ENCODE assay signal across 20 cellular contexts in the genomic region with DNA sequence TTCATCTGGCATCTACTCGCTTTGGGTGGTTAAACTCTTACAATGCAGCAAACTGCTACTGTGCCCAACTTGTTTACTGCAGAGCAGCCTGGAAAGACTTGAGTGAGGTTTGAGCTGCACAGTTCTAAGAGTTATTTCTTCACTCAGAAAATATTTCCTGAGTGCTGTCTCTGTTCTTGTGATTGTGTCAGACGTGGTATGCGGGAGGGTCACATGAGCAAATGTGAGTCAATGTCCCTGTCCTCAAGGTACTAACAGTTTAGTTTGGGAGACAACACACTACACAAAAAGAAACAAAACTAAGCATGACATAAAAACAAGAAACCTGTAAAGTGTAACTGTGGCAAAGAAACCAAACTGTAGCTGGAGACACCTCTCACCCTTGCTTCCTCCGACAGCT. TPM values are rescaled to one million over a fixed set of nuclear protein-coding genes. Genes with fewer than 3 reads are reported as not detected.
DNase-seq lines count a peak whose midpoint lies in the region; ATAC-seq and TF ChIP-seq lines count a peak whose summit lies in the region.
"Had no signal": no experiment of that assay in that cellular context is flagged by ENCODE, and none has a peak within 500 bp of the region (broad histone marks: within the 10 kb centered on the region; RNA-seq: fewer than 3 reads in every experiment).

No MANE protein-coding gene starts in this region.

- no peak overlapping the region for H2AK5ac ChIP-seq in trophoblast cell (ENCODE audit: low read length)

- no peak for TF ChIP-seq CTCF in thoracic aorta (IDR thresholded peaks at IDR 0.05)

- no peak overlapping the region for H3K9ac ChIP-seq in trophoblast cell (ENCODE audit: low read length)

- no peak overlapping the region for H3K14ac ChIP-seq in trophoblast cell (ENCODE audit: low read length)

- H3K18ac ChIP-seq in trophoblast cell (ENCODE audit: low read length) = no peak overlapping the region

- H3K23ac ChIP-seq in trophoblast cell (ENCODE audit: low read length) = no peak overlapping the region

- peak; percentile 33 for DNase-seq in fibroblast of gingiva (ENCODE audit: low read depth)
- DNase-seq in trophoblast cell = peak; percentile 70 to 89
- DNase-seq in thoracic aorta (ENCODE audit: low spot score) = no peak
- DNase-seq in NCI-H1436 (lab: John Stamatoyannopoulos, UW) = no peak
- no peak for DNase-seq in NCI-H2081 (lab: John Stamatoyannopoulos, UW)
- DNase-seq: activated CD4-positive, alpha-beta T cell treated with anti-CD3 and anti-CD28 coated beads for 4 hours; activated naive CD8-positive, alpha-beta T cell treated with anti-CD3 and anti-CD28 coated beads, Interleukin-2, amount 10 ng/mL, durations not matched to agents 7 days and 5 days; COR-L47; EL; head of caudate nucleus; mesendoderm; natural killer cell; NCI-H1092; NCI-H2081 treated with DMSO at 0.1 percent for 48 hours; NCI-H510A treated with DMSO at 0.1 percent for 48 hours had no signal

- H3K36me3 ChIP-seq in trophoblast cell (ENCODE audit: control insufficient read depth in 1 of 2, insufficient read depth in 2 of 2, low read length in 2 of 2) (no peaks in the 10 kb centered on the region), thoracic aorta (no peaks in the 10 kb centered on the region)
- H3K36me3 ChIP-seq: cardiac muscle cell had no signal

- no peak overlapping the region for H2BK5ac ChIP-seq in trophoblast cell (ENCODE audit: low read depth, low read length, poor library complexity)

- H3K4me3 ChIP-seq in trophoblast cell (ENCODE audit: low read depth, low read length) (no peak overlapping the region), thoracic aorta (no peak overlapping the region)
- H3K4me3 ChIP-seq: cardiac muscle cell, K562 had no signal

- no peak overlapping the region for H3K4me3 Mint-ChIP-seq in activated T-helper 17 cell treated with anti-CD3 and anti-CD28 coated beads, Interleukin-2, amount 50 U/mL, for 72 hours
- H3K4me3 Mint-ChIP-seq: activated naive CD8-positive, alpha-beta T cell treated with anti-CD3 and anti-CD28 coated beads, Interleukin-2, amount 10 ng/mL, durations not matched to agents 7 days and 5 days; natural killer cell had no signal

- H3K9me3 ChIP-seq in trophoblast cell (ENCODE audit: insufficient read depth, low read depth, low read length) = peaks cover 2% of the 10 kb centered on the region
- no peaks in the 10 kb centered on the region for H3K9me3 ChIP-seq in thoracic aorta

- no peak overlapping the region for H2BK12ac ChIP-seq in trophoblast cell (ENCODE audit: low read length)

- H3K79me2 ChIP-seq in trophoblast cell (ENCODE audit: control insufficient read depth, insufficient read depth, low read length, poor library complexity) = no peaks in the 10 kb centered on the region

- H4K8ac ChIP-seq in trophoblast cell (ENCODE audit: low read depth, low read length) = no peak overlapping the region

- no peak overlapping the region for H4K91ac ChIP-seq in trophoblast cell (ENCODE audit: low read depth, low read length)

- no peak overlapping the region for H3K27ac Mint-ChIP-seq in activated T-helper 17 cell treated with anti-CD3 and anti-CD28 coated beads, Interleukin-2, amount 50 U/mL, for 72 hours
- H3K27ac Mint-ChIP-seq: activated naive CD8-positive, alpha-beta T cell treated with anti-CD3 and anti-CD28 coated beads, Interleukin-2, amount 10 ng/mL, durations not matched to agents 7 days and 5 days; natural killer cell had no signal

- no peaks in the 10 kb centered on the region for H3K79me1 ChIP-seq in trophoblast cell (ENCODE audit: low read length)

- no peaks in the 10 kb centered on the region for H3K27me3 Mint-ChIP-seq in activated T-helper 17 cell treated with anti-CD3 and anti-CD28 coated beads, Interleukin-2, amount 50 U/mL, for 72 hours

- H3K4ac ChIP-seq in trophoblast cell (ENCODE audit: low read depth, low read length) = no peak overlapping the region

- H3K36me3 Mint-ChIP-seq in activated T-helper 17 cell treated with anti-CD3 and anti-CD28 coated beads, Interleukin-2, amount 50 U/mL, for 72 hours (ENCODE audit: low read depth) = no peaks in the 10 kb centered on the region
- H3K36me3 Mint-ChIP-seq: activated naive CD8-positive, alpha-beta T cell treated with anti-CD3 and anti-CD28 coated beads, Interleukin-2, amount 10 ng/mL, durations not matched to agents 7 days and 5 days; natural killer cell had no signal

- H4K12ac ChIP-seq in trophoblast cell (ENCODE audit: low read depth, low read length) = no peak overlapping the region

- H3K27me3 ChIP-seq in trophoblast cell (ENCODE audit: insufficient read depth, low read length) (no peaks in the 10 kb centered on the region), thoracic aorta (replicated peaks; ENCODE audit: insufficient read depth) (no peaks in the 10 kb centered on the region)
- H3K27me3 ChIP-seq: cardiac muscle cell had no signal

- H3K27ac ChIP-seq in trophoblast cell (ENCODE audit: low read depth, low read length) (no peak overlapping the region), thoracic aorta (peak overlapping the region; percentile 8 to 42)
- H3K27ac ChIP-seq: cardiac muscle cell had no signal

- H2BK120ac ChIP-seq in trophoblast cell (ENCODE audit: insufficient read depth, low read length, poor library complexity) = no peak overlapping the region

- H2AFZ ChIP-seq in trophoblast cell (ENCODE audit: insufficient read depth, low read length, poor library complexity) = no peak overlapping the region

- peak; percentile 66 for ATAC-seq in activated T-helper 17 cell treated with anti-CD3 and anti-CD28 coated beads, Interleukin-2, amount 50 U/mL, for 72 hours (replicated peaks)
- ATAC-seq in thoracic aorta (ENCODE audit: insufficient number of reproducible peaks, low FRiP score, low read depth) (no peak), HG03097 (IDR thresholded peaks at IDR 0.05; ENCODE audit: low FRiP score, unreplicated experiment) (no peak), GM19455 (IDR thresholded peaks at IDR 0.05; ENCODE audit: unreplicated experiment) (no peak)
- ATAC-seq: K562, natural killer cell had no signal

- H3K4me1 Mint-ChIP-seq in activated T-helper 17 cell treated with anti-CD3 and anti-CD28 coated beads, Interleukin-2, amount 50 U/mL, for 72 hours = no peaks in the 10 kb centered on the region
- H3K4me1 Mint-ChIP-seq: activated naive CD8-positive, alpha-beta T cell treated with anti-CD3 and anti-CD28 coated beads, Interleukin-2, amount 10 ng/mL, durations not matched to agents 7 days and 5 days; natural killer cell had no signal

- peaks cover 10 to 18% of the 10 kb centered on the region in 2 experiments for H3K4me1 ChIP-seq in trophoblast cell (ENCODE audit: control insufficient read depth in 1 of 2, insufficient read depth in 2 of 2, low read length in 2 of 2)
- H3K4me1 ChIP-seq in thoracic aorta (ENCODE audit: control insufficient read depth in 1 of 2, low read depth in 2 of 2) = peaks cover 6 to 16% of the 10 kb centered on the region in 2 donors

- H3K4me2 ChIP-seq in trophoblast cell (ENCODE audit: low read length) = no peak overlapping the region

- no peaks in the 10 kb centered on the region for H3K9me3 Mint-ChIP-seq in activated T-helper 17 cell treated with anti-CD3 and anti-CD28 coated beads, Interleukin-2, amount 50 U/mL, for 72 hours
- H3K9me3 Mint-ChIP-seq: natural killer cell had no signal

- no CpG with 5 or more reads among the region's 4 CpGs for WGBS in trophoblast cell (ENCODE audit: extremely low coverage, insufficient coverage, insufficient read length)

RNA-seq across cellular contexts. Expression of a gene that starts 32.4 kb away (rescaled TPM):
- 10 to 100 TPM in 1 of 2 donors, 1 to 10 TPM in 1; 8.5 to 18.5 TPM for total RNA-seq in activated T-helper 17 cell treated with anti-CD3 and anti-CD28 coated beads, Interleukin-2, amount 50 U/mL, for 72 hours
- 23.1 and 26.4 TPM in 2 replicates for polyA plus RNA-seq in trophoblast cell (2013)
- 1 to 10 TPM; 6.2 to 8.3 TPM for total RNA-seq in thoracic aorta
- polyA plus RNA-seq: K562 had no signal

RNA-seq across cellular contexts. Expression of a gene that starts 49.8 kb away (rescaled TPM):
- 10 to 100 TPM; 19.4 to 21.2 TPM for total RNA-seq in activated T-helper 17 cell treated with anti-CD3 and anti-CD28 coated beads, Interleukin-2, amount 50 U/mL, for 72 hours
- 63.2 and 64.2 TPM in 2 replicates for polyA plus RNA-seq in trophoblast cell (2013)
- 1 to 10 TPM; 7.6 to 7.7 TPM for total RNA-seq in thoracic aorta

RNA-seq across cellular contexts. Expression of a gene that starts 50.2 kb away (rescaled TPM):
- 10 to 100 TPM; 24.6 to 36.3 TPM for total RNA-seq in activated T-helper 17 cell treated with anti-CD3 and anti-CD28 coated beads, Interleukin-2, amount 50 U/mL, for 72 hours
- 26.0 and 27.2 TPM in 2 replicates for polyA plus RNA-seq in trophoblast cell (2013)
- total RNA-seq in thoracic aorta = 10 to 100 TPM; 34.7 to 47.9 TPM

Comparison
In these comparisons a context has a peak if more than half of its experiments do, and no peak if none do; other contexts are left out.
1. DNase-seq: peak in fibroblast of gingiva (single experiment) and trophoblast cell (2 of 2); none in thoracic aorta (single experiment), NCI-H1436 (single experiment) and NCI-H2081 (0 of 2).